10 cellular contexts compared by ENCODE assay signal in genomic region chr20:23116301-23117089, GRCh38. TPM values are rescaled to one million over a fixed set of nuclear protein-coding genes. Genes with fewer than 3 reads are reported as not detected.
DNase-seq lines count a peak whose midpoint lies in the region; ATAC-seq, FAIRE-seq and TF ChIP-seq lines count a peak whose summit lies in the region.
"Had no signal": no experiment of that assay in that cellular context is flagged by ENCODE, and none has a peak within 500 bp of the region (broad histone marks: within the 10 kb centered on the region; RNA-seq: fewer than 3 reads in every experiment).

No MANE protein-coding gene starts in this region.

- no peaks in the 10 kb centered on the region for H3K27me3 ChIP-seq in pancreas
- no peaks in the 10 kb centered on the region for H3K27me3 ChIP-seq in body of pancreas
- H3K27me3 ChIP-seq in prostate gland (replicated peaks; ENCODE audit: insufficient read depth), result no peaks in the 10 kb centered on the region

- H3K36me3 ChIP-seq in pancreas (no peaks in the 10 kb centered on the region), body of pancreas (replicated peaks in 1 of 2; ENCODE audit: insufficient read depth in 1 of 2, low read depth in 2 of 2) (no peaks in the 10 kb centered on the region), prostate gland (no peaks in the 10 kb centered on the region)

- TF ChIP-seq CTCF in pancreas (IDR thresholded peaks at IDR 0.05), result no peak
- TF ChIP-seq CTCF in body of pancreas (IDR thresholded peaks at IDR 0.05), result no peak
- no peak for TF ChIP-seq CTCF in prostate gland (IDR thresholded peaks at IDR 0.05)

- no peak for TF ChIP-seq POLR2A in body of pancreas (IDR thresholded peaks at IDR 0.05)
- no peak for TF ChIP-seq POLR2A in prostate gland (IDR thresholded peaks at IDR 0.05)

- H3K4me3 ChIP-seq in pancreas, result no peak overlapping the region
- H3K4me3 ChIP-seq in body of pancreas, result no peak overlapping the region
- H3K4me3 ChIP-seq in prostate gland, result no peak overlapping the region
- H3K4me3 ChIP-seq: lung had no signal

- intact Hi-C loops in pancreas (cut with DNase I), result no loop called here
- intact Hi-C loops in body of pancreas (cut with DNase I), result no loop called here
- intact Hi-C loops in prostate gland (cut with DNase I), result no loop called here

- H3K9me3 ChIP-seq in pancreas, result no peaks in the 10 kb centered on the region
- no peaks in the 10 kb centered on the region for H3K9me3 ChIP-seq in body of pancreas
- no peaks in the 10 kb centered on the region for H3K9me3 ChIP-seq in prostate gland

- peak; percentile 9 to 61 (median 26) for ATAC-seq in pancreas
- ATAC-seq in body of pancreas, result no peak
- ATAC-seq in GM21576 (IDR thresholded peaks at IDR 0.05; ENCODE audit: unreplicated experiment), result no peak

- FAIRE-seq in pancreas (lab: Jason Lieb, UNC), result no peak

- WGBS in pancreas, 2 donors, result 52% methylated on average over 10 of the region's 10 CpGs
- 45 to 51% methylated on average over 9 to 10 of the region's 10 CpGs for WGBS in body of pancreas, 2 donors
- WGBS in prostate gland, result 61% methylated on average over 10 of the region's 10 CpGs

- DNase-seq in GM04504 (ENCODE audit: low read depth) (peak; percentile 17), NCI-H146 treated with DMSO at 0.1 percent for 48 hours (lab: John Stamatoyannopoulos, UW; ENCODE audit: unreplicated experiment) (peak; percentile 37), dedifferentiated amniotic fluid mesenchymal stem cell (ENCODE audit: extremely low spot score) (peak; percentile 77), pancreas (no peak), body of pancreas (no peak), prostate gland (ENCODE audit: low spot score) (no peak), putamen (ENCODE audit: low spot score) (no peak)
- DNase-seq: activated gamma-delta T cell had no signal

- H3K27ac ChIP-seq in pancreas (peak overlapping the region in 1 of 4 donors; percentile 39), body of pancreas (peak overlapping the region in 1 of 4 donors; percentile 51), prostate gland (no peak overlapping the region)

- no peaks in the 10 kb centered on the region for H3K4me1 ChIP-seq in pancreas
- H3K4me1 ChIP-seq in body of pancreas, result no peaks in the 10 kb centered on the region
- H3K4me1 ChIP-seq in prostate gland (replicated peaks), result no peaks in the 10 kb centered on the region

RNA-seq across cellular contexts. Expression of gene CD93, which starts 30.4 kb away (rescaled TPM):
- total RNA-seq in pancreas (10 to 100 TPM in 2 of 6 donors, 1 to 10 TPM in 4; 4.5 to 18.2 (median 8.5) TPM), body of pancreas (10 to 100 TPM; 14.2 to 19.2 TPM), prostate gland (10 to 100 TPM; 13.9 to 31.1 TPM)
- 1 to 10 TPM; 2.8 to 3.6 TPM for polyA plus RNA-seq in pancreas

Comparison
In these comparisons a context has a peak if more than half of its experiments do, and no peak if none do; other contexts are left out.
1. DNase-seq: peak in GM04504 (single experiment), NCI-H146 treated with DMSO at 0.1 percent for 48 hours (single experiment) and dedifferentiated amniotic fluid mesenchymal stem cell (single experiment); none in pancreas (0 of 6), body of pancreas (0 of 4), prostate gland (single experiment) and putamen (single experiment).
2. ATAC-seq: peak in pancreas (4 of 4); none in body of pancreas (single experiment) and GM21576 (single experiment).